24 cellular contexts compared by ENCODE assay signal in the genomic region with DNA sequence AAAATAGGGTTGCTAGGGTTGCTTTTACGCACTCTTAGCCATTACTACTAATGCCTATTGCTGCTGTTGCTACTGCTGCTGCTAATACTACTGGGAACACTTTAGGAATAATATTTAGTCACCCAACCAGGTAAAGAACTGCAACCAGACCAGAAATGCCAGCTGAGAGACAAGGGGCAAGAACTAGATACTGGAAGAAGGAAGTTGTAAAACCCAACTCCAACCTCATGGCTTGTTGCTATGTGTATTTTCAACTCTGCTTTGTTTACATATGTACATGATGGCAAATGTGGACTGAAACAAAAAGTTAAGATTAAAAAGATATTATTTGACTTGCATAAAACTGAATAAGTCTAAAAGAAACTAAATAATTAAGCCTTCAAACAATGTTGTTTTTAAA.
"Had no signal": no experiment of that assay in that cellular context is flagged by ENCODE, and none has a peak within 500 bp of the region (broad histone marks: within the 10 kb centered on the region; RNA-seq: fewer than 3 reads in every experiment).

No MANE protein-coding gene starts in this region.

- H3K4me3 ChIP-seq: breast epithelium, dorsolateral prefrontal cortex, esophagus muscularis mucosa, gastrocnemius medialis, ovary, psoas muscle, right atrium auricular region, thyroid gland had no signal

- ATAC-seq: activated CD4-positive, alpha-beta T cell treated with anti-CD3 and anti-CD28 coated beads for 36 hours; activated T-cell treated with anti-CD3 and anti-CD28 coated beads, Interleukin-2, amount 50 U/mL, for 4 hours; effector memory CD8-positive, alpha-beta T cell; left lobe of liver; natural killer cell treated with Interleukin-12 subunit alpha and Interleukin-12 subunit beta and Interleukin-15 and Interleukin-18, amount 100 ng/mL, for 72 hours; psoas muscle had no signal

- H3K36me3 ChIP-seq: breast epithelium, esophagus muscularis mucosa, gastrocnemius medialis, ovary, right atrium auricular region, thyroid gland had no signal

- DNase-seq: activated B cell treated with CpG ODN at 0.5 μM for 24 hours; activated CD4-positive, alpha-beta T cell treated with anti-CD3 and anti-CD28 coated beads for 36 hours; activated CD4-positive, alpha-beta T cell treated with anti-CD3 and anti-CD28 coated beads, Interleukin-2, amount 50 U/mL, for 4 hours; activated CD8-positive, alpha-beta memory T cell treated with anti-CD3 and anti-CD28 coated beads for 24 hours; activated CD8-positive, alpha-beta memory T cell treated with anti-CD3 and anti-CD28 coated beads, Interleukin-2, amount 50 U/mL, for 48 hours; activated naive CD4-positive, alpha-beta T cell treated with Interleukin-2 at 50 U/mL for 16 hours; activated naive CD8-positive, alpha-beta T cell treated with anti-CD3 and anti-CD28 coated beads for 36 hours; activated T-cell treated with anti-CD3 and anti-CD28 coated beads, Interleukin-2, amount 50 U/mL, for 4 hours; dorsolateral prefrontal cortex; effector memory CD8-positive, alpha-beta T cell; gastrocnemius medialis; hypothalamus; islet precursor cell; ovary; psoas muscle; stimulated activated CD4-positive, alpha-beta T cell treated with anti-CD3 and anti-CD28 coated beads, Interleukin-1b, Interleukin-23, amount 100 ng/mL, for 48 hours; substantia nigra; T-helper 9 cell; thyroid gland had no signal

- H3K27ac ChIP-seq: breast epithelium, esophagus muscularis mucosa, gastrocnemius medialis, ovary, psoas muscle, right atrium auricular region, thyroid gland had no signal

- H3K27me3 ChIP-seq: breast epithelium, dorsolateral prefrontal cortex, esophagus muscularis mucosa, gastrocnemius medialis, ovary, right atrium auricular region, thyroid gland had no signal

- H3K9me3 ChIP-seq: breast epithelium, esophagus muscularis mucosa, gastrocnemius medialis, ovary, psoas muscle, right atrium auricular region, thyroid gland had no signal

- H3K4me1 ChIP-seq: breast epithelium, psoas muscle had no signal
